In genomic region chr14:32007755-32008374, GRCh38 we compare ENCODE assay signal across 23 cellular contexts.
A peak's percentile ranks its signal among the peaks of the same experiment; 100 is the strongest.
DNase-seq lines count a peak whose midpoint lies in the region; ATAC-seq and TF ChIP-seq lines count a peak whose summit lies in the region.
"Had no signal": no experiment of that assay in that cellular context is flagged by ENCODE, and none has a peak within 500 bp of the region (broad histone marks: within the 10 kb centered on the region; RNA-seq: fewer than 3 reads in every experiment).

No MANE protein-coding gene starts in this region.

- H3K27ac ChIP-seq in right atrium auricular region = peak overlapping the region; percentile 57 to 78
- peak overlapping the region; percentile 63 for H3K27ac ChIP-seq in psoas muscle
- H3K27ac ChIP-seq in gastroesophageal sphincter = no peak overlapping the region
- H3K27ac ChIP-seq: lower lobe of right lung, Peyer's patch, stomach had no signal

- H3K4me1 ChIP-seq in Caco-2 (peaks cover 59% of the 10 kb centered on the region), right atrium auricular region (peaks cover 0 to 31% of the 10 kb centered on the region in 2 donors), psoas muscle (peaks cover 24% of the 10 kb centered on the region), gastroesophageal sphincter (peaks cover 0 to 22% (median 0%) of the 10 kb centered on the region in 3 donors)
- H3K4me1 ChIP-seq: lower lobe of right lung, Peyer's patch had no signal

- peaks cover 52% of the 10 kb centered on the region for H3K4me1 Mint-ChIP-seq in Caco-2 (ENCODE audit: low read depth, unreplicated experiment)
- no peaks in the 10 kb centered on the region for H3K4me1 Mint-ChIP-seq in activated naive CD8-positive, alpha-beta T cell treated with anti-CD3 and anti-CD28 coated beads, Interleukin-2, amount 10 ng/mL, durations not matched to agents 7 days and 5 days
- H3K4me1 Mint-ChIP-seq: CD8-positive, alpha-beta memory T cell had no signal

- H3K9me3 ChIP-seq in Caco-2 (no peaks in the 10 kb centered on the region), right atrium auricular region (no peaks in the 10 kb centered on the region), psoas muscle (no peaks in the 10 kb centered on the region), gastroesophageal sphincter (no peaks in the 10 kb centered on the region)
- H3K9me3 ChIP-seq: esophagus squamous epithelium, lower lobe of right lung, Peyer's patch, stomach, tibial nerve had no signal

- H3K36me3 ChIP-seq in Caco-2 (ENCODE audit: control insufficient read depth, insufficient read depth, low read length) (no peaks in the 10 kb centered on the region; the same call in 1 of the 2 replicates), right atrium auricular region (no peaks in the 10 kb centered on the region), psoas muscle (ENCODE audit: insufficient read depth in 1 of 2, low read depth in 1 of 2) (no peaks in the 10 kb centered on the region), gastroesophageal sphincter (no peaks in the 10 kb centered on the region)
- H3K36me3 ChIP-seq: esophagus squamous epithelium, lower lobe of right lung, Peyer's patch, stomach, tibial nerve had no signal

- CTCF ChIA-PET in Caco-2 (lab: Charles Lee) = no interaction called here

- ATAC-seq in activated naive CD8-positive, alpha-beta T cell treated with anti-CD3 and anti-CD28 coated beads, Interleukin-2, amount 10 ng/mL, durations not matched to agents 7 days and 5 days (ENCODE audit: low read depth) = no peak
- ATAC-seq in psoas muscle (peak in 3 of 4 donors; percentile 43 to 75 (median 61)), gastroesophageal sphincter (no peak), HG03460 (IDR thresholded peaks at IDR 0.05; ENCODE audit: unreplicated experiment) (no peak)
- ATAC-seq: lower lobe of right lung had no signal

- TSS peak; percentile 73 for BruUV-seq in Caco-2 (replicated peaks; lab: Mats Ljungman, UMichigan)

- no peak overlapping the region for H3K4me3 Mint-ChIP-seq in Caco-2 (ENCODE audit: unreplicated experiment)
- no peak overlapping the region for H3K4me3 Mint-ChIP-seq in activated naive CD8-positive, alpha-beta T cell treated with anti-CD3 and anti-CD28 coated beads, Interleukin-2, amount 10 ng/mL, durations not matched to agents 7 days and 5 days
- H3K4me3 Mint-ChIP-seq: CD8-positive, alpha-beta memory T cell; endodermal cell had no signal

- H3K4me3 ChIP-seq in Caco-2 (ENCODE audit: low read depth, low read length) (no peak overlapping the region), right atrium auricular region (no peak overlapping the region), psoas muscle (no peak overlapping the region), gastroesophageal sphincter (no peak overlapping the region)
- H3K4me3 ChIP-seq: esophagus squamous epithelium, lower lobe of right lung, Peyer's patch, stomach, tibial nerve had no signal

- no peak for TF ChIP-seq POLR2A in gastroesophageal sphincter (IDR thresholded peaks at IDR 0.05)

- H3K27ac Mint-ChIP-seq in Caco-2 (ENCODE audit: unreplicated experiment) = peak overlapping the region; percentile 98
- H3K27ac Mint-ChIP-seq in activated naive CD8-positive, alpha-beta T cell treated with anti-CD3 and anti-CD28 coated beads, Interleukin-2, amount 10 ng/mL, durations not matched to agents 7 days and 5 days = peak overlapping the region; percentile 16
- H3K27ac Mint-ChIP-seq: CD8-positive, alpha-beta memory T cell; endodermal cell had no signal

- no peak for TF ChIP-seq EP300 in gastroesophageal sphincter (IDR thresholded peaks at IDR 0.05)

- intact Hi-C loops in Caco-2 (cut with micrococcal nuclease; ENCODE audit: unreplicated experiment) (no loop called here), psoas muscle (cut with DNase I) (no loop called here)

- peaks cover under 1% of the 10 kb centered on the region for H3K9me3 Mint-ChIP-seq in Caco-2 (ENCODE audit: unreplicated experiment)
- H3K9me3 Mint-ChIP-seq in activated naive CD8-positive, alpha-beta T cell treated with anti-CD3 and anti-CD28 coated beads, Interleukin-2, amount 10 ng/mL, durations not matched to agents 7 days and 5 days = no peaks in the 10 kb centered on the region
- H3K9me3 Mint-ChIP-seq: CD8-positive, alpha-beta memory T cell; endodermal cell had no signal

- no peaks in the 10 kb centered on the region for H3K27me3 Mint-ChIP-seq in Caco-2 (ENCODE audit: insufficient read depth, unreplicated experiment)
- H3K27me3 Mint-ChIP-seq in activated naive CD8-positive, alpha-beta T cell treated with anti-CD3 and anti-CD28 coated beads, Interleukin-2, amount 10 ng/mL, durations not matched to agents 7 days and 5 days = peaks cover 9% of the 10 kb centered on the region

- TF ChIP-seq CTCF in Caco-2 (IDR thresholded peaks at IDR 0.05; ENCODE audit: insufficient read depth in 1 of 2, low read depth in 1 of 2, low read length in 1 of 2, severe bottlenecking in 1 of 2, unreplicated experiment in 1 of 2) (no peak), right atrium auricular region (IDR thresholded peaks at IDR 0.05) (no peak), psoas muscle (IDR thresholded peaks at IDR 0.05) (no peak), gastroesophageal sphincter (IDR thresholded peaks at IDR 0.05) (no peak)

- DNase-seq in Caco-2 (no peak), right atrium auricular region (ENCODE audit: low spot score) (no peak), psoas muscle (no peak), DMS 273 (lab: John Stamatoyannopoulos, UW; ENCODE audit: unreplicated experiment) (no peak)
- DNase-seq in activated naive CD8-positive, alpha-beta T cell treated with anti-CD3 and anti-CD28 coated beads, Interleukin-2, amount 10 ng/mL, durations not matched to agents 7 days and 5 days = no peak
- DNase-seq: activated naive CD4-positive, alpha-beta T cell; activated T-cell treated with anti-CD3 and anti-CD28 coated beads, Interleukin-2, amount 50 U/mL, for 1 hour; amniotic stem cell; CD8-positive, alpha-beta memory T cell; cortex of kidney; DMS79 treated with DMSO at 0.1 percent for 48 hours; endodermal cell; esophagus squamous epithelium; Karpas-422; lower lobe of right lung; NCI-H187; NCI-H526; Peyer's patch; retina; stomach had no signal

- 69 to 71% (median 69%) methylated on average over 2 of the region's 2 CpGs for WGBS in psoas muscle, 3 donors
- WGBS in gastroesophageal sphincter (ENCODE audit: low coverage in 1 of 2), 2 donors = 58 to 69% methylated on average over 2 of the region's 2 CpGs

- no peaks in the 10 kb centered on the region for H3K36me3 Mint-ChIP-seq in Caco-2 (ENCODE audit: insufficient read depth, unreplicated experiment)
- H3K36me3 Mint-ChIP-seq in activated naive CD8-positive, alpha-beta T cell treated with anti-CD3 and anti-CD28 coated beads, Interleukin-2, amount 10 ng/mL, durations not matched to agents 7 days and 5 days = no peaks in the 10 kb centered on the region
- H3K36me3 Mint-ChIP-seq: CD8-positive, alpha-beta memory T cell had no signal

- POLR2A ChIA-PET in Caco-2 (lab: Charles Lee) = no interaction called here
- POLR2A ChIA-PET in activated naive CD8-positive, alpha-beta T cell treated with anti-CD3 and anti-CD28 coated beads, Interleukin-2, amount 10 ng/mL, durations not matched to agents 7 days and 5 days (lab: Charles Lee) = no interaction called here

- H3K27me3 ChIP-seq in Caco-2 (replicated peaks; ENCODE audit: control insufficient read depth, insufficient read depth, low read length) = no peaks in the 10 kb centered on the region
- H3K27me3 ChIP-seq in right atrium auricular region = no peaks in the 10 kb centered on the region
- no peaks in the 10 kb centered on the region for H3K27me3 ChIP-seq in psoas muscle (ENCODE audit: insufficient read depth in 3 of 3, low read length in 2 of 3)
- no peaks in the 10 kb centered on the region for H3K27me3 ChIP-seq in gastroesophageal sphincter
- H3K27me3 ChIP-seq: esophagus squamous epithelium, Peyer's patch, stomach, tibial nerve had no signal

Comparison
In these comparisons a context has a peak if more than half of its experiments do, and no peak if none do; other contexts are left out.
1. ATAC-seq: peak in psoas muscle (3 of 4); none in activated naive CD8-positive, alpha-beta T cell treated with anti-CD3 and anti-CD28 coated beads, Interleukin-2, amount 10 ng/mL, durations not matched to agents 7 days and 5 days (single experiment), gastroesophageal sphincter (single experiment) and HG03460 (single experiment).
2. H3K27ac ChIP-seq: peak in right atrium auricular region (2 of 2) and psoas muscle (single experiment); none in gastroesophageal sphincter (0 of 4).